In genomic region chr10:110648743-110649651, GRCh38 we compare ENCODE assay signal across 18 cellular contexts. TPM values are rescaled to one million over a fixed set of nuclear protein-coding genes. Genes with fewer than 3 reads are reported as not detected.
DNase-seq lines count a peak whose midpoint lies in the region; ATAC-seq, FAIRE-seq and TF ChIP-seq lines count a peak whose summit lies in the region.
"Had no signal": no experiment of that assay in that cellular context is flagged by ENCODE, and none has a peak within 500 bp of the region (broad histone marks: within the 10 kb centered on the region; RNA-seq: fewer than 3 reads in every experiment).

No MANE protein-coding gene starts in this region.

- H3K27ac Mint-ChIP-seq in osteocyte (ENCODE audit: unreplicated experiment): no peak overlapping the region
- no peak overlapping the region for H3K27ac Mint-ChIP-seq in activated naive CD8-positive, alpha-beta T cell treated with anti-CD3 and anti-CD28 coated beads for 36 hours
- H3K27ac Mint-ChIP-seq: activated naive CD4-positive, alpha-beta T cell treated with anti-CD3 and anti-CD28 coated beads, Interleukin-2, amount 50 U/mL, for 72 hours; activated T-cell treated with anti-CD3 and anti-CD28 coated beads, Interleukin-2, amount 50 U/mL, for 24 hours; naive thymus-derived CD8-positive, alpha-beta T cell; progenitor cell of endocrine pancreas; stimulated activated naive CD8-positive, alpha-beta T cell treated with anti-CD3 and anti-CD28 coated beads, Interleukin-15, Interleukin-2, amounts not matched to agents 100 ng/mL and 50 ng/mL, for 24 hours had no signal

- H3K36me3 Mint-ChIP-seq in osteocyte (ENCODE audit: unreplicated experiment): no peaks in the 10 kb centered on the region
- no peaks in the 10 kb centered on the region for H3K36me3 Mint-ChIP-seq in activated naive CD8-positive, alpha-beta T cell treated with anti-CD3 and anti-CD28 coated beads for 36 hours
- H3K36me3 Mint-ChIP-seq: activated naive CD4-positive, alpha-beta T cell treated with anti-CD3 and anti-CD28 coated beads, Interleukin-2, amount 50 U/mL, for 72 hours; naive thymus-derived CD8-positive, alpha-beta T cell had no signal

- H3K27me3 Mint-ChIP-seq in osteocyte (ENCODE audit: unreplicated experiment): peaks cover 10% of the 10 kb centered on the region
- H3K27me3 Mint-ChIP-seq in activated naive CD8-positive, alpha-beta T cell treated with anti-CD3 and anti-CD28 coated beads for 36 hours: peaks cover 72% of the 10 kb centered on the region

- peaks cover 18% of the 10 kb centered on the region for H3K27me3 ChIP-seq in bronchial epithelial cell (ENCODE audit: control insufficient read depth, insufficient read depth, low read length)
- H3K27me3 ChIP-seq in H7 (ENCODE audit: control insufficient read depth, insufficient read depth, low read length): peaks cover 26% of the 10 kb centered on the region

- H3K4me3 Mint-ChIP-seq in osteocyte (ENCODE audit: unreplicated experiment): no peak overlapping the region
- H3K4me3 Mint-ChIP-seq in activated naive CD8-positive, alpha-beta T cell treated with anti-CD3 and anti-CD28 coated beads for 36 hours: no peak overlapping the region
- H3K4me3 Mint-ChIP-seq: activated T-cell treated with anti-CD3 and anti-CD28 coated beads, Interleukin-2, amount 50 U/mL, for 24 hours; naive thymus-derived CD8-positive, alpha-beta T cell; stimulated activated naive CD8-positive, alpha-beta T cell treated with anti-CD3 and anti-CD28 coated beads, Interleukin-15, Interleukin-2, amounts not matched to agents 100 ng/mL and 50 ng/mL, for 24 hours had no signal

- TF ChIP-seq CTCF in bronchial epithelial cell (IDR thresholded peaks at IDR 0.05; ENCODE audit: insufficient read depth, low read length, severe bottlenecking): no peak
- TF ChIP-seq CTCF in osteocyte (IDR thresholded peaks at IDR 0.05): peak; percentile 19

- no peaks in the 10 kb centered on the region for H3K9me3 Mint-ChIP-seq in osteocyte (ENCODE audit: unreplicated experiment)
- H3K9me3 Mint-ChIP-seq in activated naive CD8-positive, alpha-beta T cell treated with anti-CD3 and anti-CD28 coated beads for 36 hours: no peaks in the 10 kb centered on the region
- H3K9me3 Mint-ChIP-seq: activated naive CD4-positive, alpha-beta T cell treated with anti-CD3 and anti-CD28 coated beads, Interleukin-2, amount 50 U/mL, for 72 hours; activated T-cell treated with anti-CD3 and anti-CD28 coated beads, Interleukin-2, amount 50 U/mL, for 24 hours; naive thymus-derived CD8-positive, alpha-beta T cell; stimulated activated naive CD8-positive, alpha-beta T cell treated with anti-CD3 and anti-CD28 coated beads, Interleukin-15, Interleukin-2, amounts not matched to agents 100 ng/mL and 50 ng/mL, for 24 hours had no signal

- H3K4me3 ChIP-seq in bronchial epithelial cell (ENCODE audit: low read depth, low read length): no peak overlapping the region
- H3K4me3 ChIP-seq in H7 (ENCODE audit: insufficient read depth, low read depth, low read length): no peak overlapping the region
- H3K4me3 ChIP-seq: upper lobe of right lung had no signal

- H3K4me1 Mint-ChIP-seq in osteocyte (ENCODE audit: unreplicated experiment): peaks cover 41% of the 10 kb centered on the region
- H3K4me1 Mint-ChIP-seq in activated naive CD8-positive, alpha-beta T cell treated with anti-CD3 and anti-CD28 coated beads for 36 hours: peaks cover 35% of the 10 kb centered on the region

- FAIRE-seq in bronchial epithelial cell (lab: Jason Lieb, UNC): no peak
- FAIRE-seq: H54 had no signal

- ATAC-seq in HG03175 (IDR thresholded peaks at IDR 0.05; ENCODE audit: unreplicated experiment): no peak
- ATAC-seq: activated naive CD4-positive, alpha-beta T cell treated with anti-CD3 and anti-CD28 coated beads, Interleukin-2, amount 50 U/mL, for 72 hours; naive thymus-derived CD8-positive, alpha-beta T cell; upper lobe of right lung had no signal

- DNase-seq in DMS53 (lab: John Stamatoyannopoulos, UW) (peak; percentile 19), DMS53 treated with DMSO at 0.1 percent for 48 hours (lab: John Stamatoyannopoulos, UW; ENCODE audit: unreplicated experiment) (no peak), LHCN-M2 (ENCODE audit: low read depth) (peak; percentile 60), bronchial epithelial cell (ENCODE audit: low read depth) (peak; percentile 20), osteocyte (ENCODE audit: extremely low spot score, unreplicated experiment) (no peak), H7 (no peak)
- no peak for DNase-seq in activated naive CD8-positive, alpha-beta T cell treated with anti-CD3 and anti-CD28 coated beads for 36 hours
- DNase-seq: activated T-cell treated with anti-CD3 and anti-CD28 coated beads, Interleukin-2, amount 50 U/mL, for 24 hours; effector memory CD4-positive, alpha-beta T cell; naive thymus-derived CD8-positive, alpha-beta T cell; NCI-H2081; NCI-H524; upper lobe of right lung had no signal

- H3K36me3 ChIP-seq in bronchial epithelial cell (ENCODE audit: control insufficient read depth, insufficient read depth, low read length) (no peaks in the 10 kb centered on the region), H7 (replicated peaks; ENCODE audit: control insufficient read depth, insufficient read depth, low read length) (no peaks in the 10 kb centered on the region)
- H3K36me3 ChIP-seq: upper lobe of right lung had no signal

RNA-seq across cellular contexts. Expression of gene RBM20, which starts 4.9 kb away (rescaled TPM):
- total RNA-seq in LHCN-M2 (2014; rRNA removed) (0.51 and 0.57 TPM in 2 replicates), bronchial epithelial cell (1.8 TPM in 1 of 2 replicates, not detected in the other), osteocyte (1.6 and 2.3 TPM in 2 replicates)
- 0.50 TPM for polyA plus RNA-seq in LHCN-M2 (2012)
- 0.15 and 0.52 TPM in 2 replicates for total RNA-seq in H7 (2014; rRNA removed; shearing (Covaris generic))
- under 1 TPM; 0.42 to 0.45 TPM for total RNA-seq in activated naive CD8-positive, alpha-beta T cell treated with anti-CD3 and anti-CD28 coated beads for 36 hours

Comparison
In these comparisons a context has a peak if more than half of its experiments do, and no peak if none do; other contexts are left out.
1. DNase-seq: peak in DMS53 (single experiment), LHCN-M2 (single experiment) and bronchial epithelial cell (single experiment); none in DMS53 treated with DMSO at 0.1 percent for 48 hours (single experiment), osteocyte (single experiment), H7 (single experiment) and activated naive CD8-positive, alpha-beta T cell treated with anti-CD3 and anti-CD28 coated beads for 36 hours (single experiment).